Comparison of ENCODE assay signal across 1 cellular context in the genomic region with DNA sequence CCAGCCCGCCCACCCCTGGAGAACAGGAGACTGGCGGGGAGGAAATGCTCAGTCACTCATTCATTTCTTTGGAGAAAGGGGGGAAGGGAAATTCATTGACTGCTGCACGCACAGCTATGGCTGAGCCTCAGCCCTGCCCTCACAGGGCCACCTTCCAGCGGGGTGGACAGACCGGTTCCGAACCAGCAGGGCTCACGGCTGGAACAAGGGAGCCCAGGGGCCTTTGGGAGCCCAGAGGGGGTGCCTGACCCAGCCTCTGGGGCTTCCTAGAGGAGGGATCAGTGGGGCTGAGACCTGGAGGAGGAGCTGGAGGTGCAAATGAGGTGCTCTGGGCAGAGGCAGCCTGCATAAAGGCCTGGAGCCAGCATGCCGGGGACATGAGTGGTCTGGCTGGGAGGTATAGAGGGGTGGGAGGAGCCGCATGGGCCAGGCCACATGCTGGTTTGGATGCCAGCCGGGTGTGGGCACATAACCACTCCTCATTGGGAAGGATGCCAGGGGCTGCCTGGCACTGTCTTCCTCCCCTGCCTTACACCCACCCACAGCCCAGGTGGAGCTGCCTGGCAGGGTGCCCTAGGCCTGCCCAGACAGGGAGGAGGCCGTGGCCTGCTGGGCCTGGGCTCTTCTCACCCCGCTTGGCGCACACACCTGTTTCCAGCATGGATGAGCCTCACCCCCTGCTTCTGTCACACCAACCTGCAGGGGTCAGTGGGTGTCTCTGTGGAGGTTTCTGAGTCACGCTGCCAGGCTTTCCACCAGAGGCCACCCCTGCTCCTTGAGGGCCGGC.
TF ChIP-seq lines count a peak whose summit lies in the region.

No MANE protein-coding gene starts in this region.

TF ChIP-seq in SK-N-SH, 30 proteins besides CTCF, POLR2A, EP300 and RAD21 (continued from another document):
- TF ChIP-seq, protein P1, sequence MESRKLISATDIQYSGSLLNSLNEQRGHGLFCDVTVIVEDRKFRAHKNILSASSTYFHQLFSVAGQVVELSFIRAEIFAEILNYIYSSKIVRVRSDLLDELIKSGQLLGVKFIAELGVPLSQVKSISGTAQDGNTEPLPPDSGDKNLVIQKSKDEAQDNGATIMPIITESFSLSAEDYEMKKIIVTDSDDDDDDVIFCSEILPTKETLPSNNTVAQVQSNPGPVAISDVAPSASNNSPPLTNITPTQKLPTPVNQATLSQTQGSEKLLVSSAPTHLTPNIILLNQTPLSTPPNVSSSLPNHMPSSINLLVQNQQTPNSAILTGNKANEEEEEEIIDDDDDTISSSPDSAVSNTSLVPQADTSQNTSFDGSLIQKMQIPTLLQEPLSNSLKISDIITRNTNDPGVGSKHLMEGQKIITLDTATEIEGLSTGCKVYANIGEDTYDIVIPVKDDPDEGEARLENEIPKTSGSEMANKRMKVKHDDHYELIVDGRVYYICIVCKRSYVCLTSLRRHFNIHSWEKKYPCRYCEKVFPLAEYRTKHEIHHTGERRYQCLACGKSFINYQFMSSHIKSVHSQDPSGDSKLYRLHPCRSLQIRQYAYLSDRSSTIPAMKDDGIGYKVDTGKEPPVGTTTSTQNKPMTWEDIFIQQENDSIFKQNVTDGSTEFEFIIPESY (IDR thresholded peaks at IDR 0.05; ENCODE audit: borderline replicate concordance, low read depth) = no peak
- TF ChIP-seq, protein P2, sequence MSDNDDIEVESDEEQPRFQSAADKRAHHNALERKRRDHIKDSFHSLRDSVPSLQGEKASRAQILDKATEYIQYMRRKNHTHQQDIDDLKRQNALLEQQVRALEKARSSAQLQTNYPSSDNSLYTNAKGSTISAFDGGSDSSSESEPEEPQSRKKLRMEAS (IDR thresholded peaks at IDR 0.05; ENCODE audit: low read depth) = peak; percentile 88
- TF ChIP-seq MXI1 (IDR thresholded peaks at IDR 0.05; ENCODE audit: low read depth, low read length) (peak; percentile 87; the same call in 1 of the 2 replicates), NRF1 (IDR thresholded peaks at IDR 0.05; ENCODE audit: low read depth, low read length) (no peak), GATA2 (CRISPR knock-in tag; IDR thresholded peaks at IDR 0.05) (no peak), TEAD4 (IDR thresholded peaks at IDR 0.05; ENCODE audit: borderline replicate concordance, insufficient read depth) (0 out of 2 replicates have a peak, but pooled peaks have one; percentile 34), TCF12 (IDR thresholded peaks at IDR 0.05) (peak; percentile 79), FOXJ3 (CRISPR knock-in tag; IDR thresholded peaks at IDR 0.05) (no peak), YY1 (IDR thresholded peaks at IDR 0.05; ENCODE audit: low read depth) (no peak), CHD2 (IDR thresholded peaks at IDR 0.05; ENCODE audit: low read length, partially characterized antibody) (no peak), GABPA (IDR thresholded peaks at IDR 0.05; ENCODE audit: low read depth) (no peak), TAF1 (IDR thresholded peaks at IDR 0.05; ENCODE audit: borderline replicate concordance, low read depth, low read length) (no peak), RXRA (IDR thresholded peaks at IDR 0.05; ENCODE audit: borderline replicate concordance, low read depth) (no peak), POLR2AphosphoS5 (IDR thresholded peaks at IDR 0.05; ENCODE audit: low read depth, low read length) (no peak), EZH2phosphoT487 (IDR thresholded peaks at IDR 0.05; ENCODE audit: borderline replicate concordance, low read depth) (no peak)
- TF ChIP-seq, protein P3, sequence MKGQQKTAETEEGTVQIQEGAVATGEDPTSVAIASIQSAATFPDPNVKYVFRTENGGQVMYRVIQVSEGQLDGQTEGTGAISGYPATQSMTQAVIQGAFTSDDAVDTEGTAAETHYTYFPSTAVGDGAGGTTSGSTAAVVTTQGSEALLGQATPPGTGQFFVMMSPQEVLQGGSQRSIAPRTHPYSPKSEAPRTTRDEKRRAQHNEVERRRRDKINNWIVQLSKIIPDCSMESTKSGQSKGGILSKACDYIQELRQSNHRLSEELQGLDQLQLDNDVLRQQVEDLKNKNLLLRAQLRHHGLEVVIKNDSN (IDR thresholded peaks at IDR 0.05; ENCODE audit: borderline replicate concordance, low read depth) = peak; percentile 44; the same call in 1 of the 2 replicates
- TF ChIP-seq, protein P4, sequence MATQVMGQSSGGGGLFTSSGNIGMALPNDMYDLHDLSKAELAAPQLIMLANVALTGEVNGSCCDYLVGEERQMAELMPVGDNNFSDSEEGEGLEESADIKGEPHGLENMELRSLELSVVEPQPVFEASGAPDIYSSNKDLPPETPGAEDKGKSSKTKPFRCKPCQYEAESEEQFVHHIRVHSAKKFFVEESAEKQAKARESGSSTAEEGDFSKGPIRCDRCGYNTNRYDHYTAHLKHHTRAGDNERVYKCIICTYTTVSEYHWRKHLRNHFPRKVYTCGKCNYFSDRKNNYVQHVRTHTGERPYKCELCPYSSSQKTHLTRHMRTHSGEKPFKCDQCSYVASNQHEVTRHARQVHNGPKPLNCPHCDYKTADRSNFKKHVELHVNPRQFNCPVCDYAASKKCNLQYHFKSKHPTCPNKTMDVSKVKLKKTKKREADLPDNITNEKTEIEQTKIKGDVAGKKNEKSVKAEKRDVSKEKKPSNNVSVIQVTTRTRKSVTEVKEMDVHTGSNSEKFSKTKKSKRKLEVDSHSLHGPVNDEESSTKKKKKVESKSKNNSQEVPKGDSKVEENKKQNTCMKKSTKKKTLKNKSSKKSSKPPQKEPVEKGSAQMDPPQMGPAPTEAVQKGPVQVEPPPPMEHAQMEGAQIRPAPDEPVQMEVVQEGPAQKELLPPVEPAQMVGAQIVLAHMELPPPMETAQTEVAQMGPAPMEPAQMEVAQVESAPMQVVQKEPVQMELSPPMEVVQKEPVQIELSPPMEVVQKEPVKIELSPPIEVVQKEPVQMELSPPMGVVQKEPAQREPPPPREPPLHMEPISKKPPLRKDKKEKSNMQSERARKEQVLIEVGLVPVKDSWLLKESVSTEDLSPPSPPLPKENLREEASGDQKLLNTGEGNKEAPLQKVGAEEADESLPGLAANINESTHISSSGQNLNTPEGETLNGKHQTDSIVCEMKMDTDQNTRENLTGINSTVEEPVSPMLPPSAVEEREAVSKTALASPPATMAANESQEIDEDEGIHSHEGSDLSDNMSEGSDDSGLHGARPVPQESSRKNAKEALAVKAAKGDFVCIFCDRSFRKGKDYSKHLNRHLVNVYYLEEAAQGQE (IDR thresholded peaks at IDR 0.05; ENCODE audit: low read depth, low read length) = no peak
